8 cellular contexts compared by ENCODE assay signal in the genomic region with DNA sequence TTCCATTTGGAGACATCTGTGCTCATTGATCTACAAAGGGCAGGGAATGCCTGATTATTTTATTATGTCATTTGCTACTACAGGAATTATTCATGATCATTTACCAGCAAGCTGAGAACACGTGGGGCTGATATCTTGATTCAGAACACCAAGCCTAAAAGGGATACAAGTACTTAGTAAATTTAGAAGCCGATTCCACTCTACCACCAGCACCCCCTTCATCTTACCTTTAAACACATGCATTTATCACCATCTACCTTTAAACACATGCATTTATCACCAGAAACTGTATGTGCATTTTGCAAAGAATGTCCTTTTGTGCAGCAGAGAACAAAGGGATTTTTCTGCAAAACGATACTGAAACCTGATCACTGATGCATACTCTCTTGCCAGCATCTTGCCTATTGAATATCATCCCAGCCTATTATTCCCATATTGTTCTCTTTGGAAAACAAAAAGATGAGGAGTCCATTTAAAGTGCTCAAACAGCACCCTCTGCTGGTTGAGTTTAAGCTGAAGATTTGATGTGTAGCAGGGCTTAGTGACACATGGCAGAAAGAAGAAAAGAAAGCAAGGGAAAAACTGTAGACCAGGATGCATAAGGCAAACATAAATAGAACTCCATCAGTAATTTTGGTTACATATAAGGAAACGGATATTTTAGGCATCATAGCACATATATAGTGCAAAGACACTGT.
A peak's percentile ranks its signal among the peaks of the same experiment; 100 is the strongest.
DNase-seq lines count a peak whose midpoint lies in the region; ATAC-seq, FAIRE-seq and TF ChIP-seq lines count a peak whose summit lies in the region.

No MANE protein-coding gene starts in this region.

- peaks cover 2% of the 10 kb centered on the region for H3K9me3 Mint-ChIP-seq in astrocyte (ENCODE audit: unreplicated experiment)

- intact Hi-C loops in HCT116 (cut with micrococcal nuclease), result loop anchor here (1.0 to 10.0 kb wide), 6 partner anchors 68 to 1188 kb away; partner anchors contain the start of gene BTG1
- intact Hi-C loops in PC-3 (cut with micrococcal nuclease), result loop anchor here (1.0 to 10.0 kb wide), 9 partner anchors 63 to 1208 kb away; no protein-coding TSS in a partner anchor

- no peaks in the 10 kb centered on the region for H3K36me3 Mint-ChIP-seq in astrocyte (ENCODE audit: low read depth, unreplicated experiment)

- no peaks in the 10 kb centered on the region for H3K27me3 Mint-ChIP-seq in astrocyte (ENCODE audit: low read depth, unreplicated experiment)

- TF ChIP-seq POLR2A in A549 (IDR thresholded peaks at IDR 0.05; ENCODE audit: low read length) (no peak), HCT116 (IDR thresholded peaks at IDR 0.05; ENCODE audit: borderline replicate concordance, extremely low read depth, insufficient read depth, insufficient read length) (no peak)

- 5% methylated on average over 4 of the region's 4 CpGs for WGBS in A549 (ENCODE audit: missing lambda C conversion rate)

- ATAC-seq in A549 (peak; percentile 78 to 91), HCT116 (peak; percentile 72), PC-3 (peak; percentile 68)

- DNase-seq in A549 (ENCODE audit: low read depth in 1 of 2, low spot score in 1 of 2), result peak; percentile 57 to 88
- DNase-seq in GM06990 (ENCODE audit: extremely low read depth, insufficient read length), result peak; percentile 70
- DNase-seq in HCT116 (ENCODE audit: low read depth, low spot score), result peak; percentile 75
- DNase-seq in LoVo (ENCODE audit: low spot score), result peak; percentile 82
- peak; percentile 91 for DNase-seq in PC-3
- peak; percentile 55 for DNase-seq in astrocyte (ENCODE audit: low read depth)
- DNase-seq in right atrium auricular region (ENCODE audit: low spot score), result peak; percentile 73
- peak; percentile 85 for DNase-seq in retina

- H3K27me3 ChIP-seq in GM06990 (replicated peaks; ENCODE audit: control insufficient read depth, insufficient read depth, low read length), result no peaks in the 10 kb centered on the region
- H3K27me3 ChIP-seq in HCT116 (ENCODE audit: insufficient read depth, low read length), result no peaks in the 10 kb centered on the region
- no peaks in the 10 kb centered on the region for H3K27me3 ChIP-seq in PC-3 (ENCODE audit: low read length)
- no peaks in the 10 kb centered on the region for H3K27me3 ChIP-seq in astrocyte (ENCODE audit: insufficient read depth, low read length)
- H3K27me3 ChIP-seq in right atrium auricular region, result no peaks in the 10 kb centered on the region

- no peak for TF ChIP-seq EP300 in A549 (IDR thresholded peaks at IDR 0.05)

- H3K4me3 ChIP-seq in A549, result no peak overlapping the region
- H3K4me3 ChIP-seq in GM06990 (replicated peaks; ENCODE audit: low read depth, low read length), result no peak overlapping the region
- no peak overlapping the region for H3K4me3 ChIP-seq in HCT116 (replicated peaks in 1 of 2; ENCODE audit: low read depth in 1 of 2, low read length in 2 of 2)
- H3K4me3 ChIP-seq in PC-3 (ENCODE audit: low read length), result no peak overlapping the region
- no peak overlapping the region for H3K4me3 ChIP-seq in astrocyte (ENCODE audit: insufficient read depth, low read depth, low read length)
- H3K4me3 ChIP-seq in right atrium auricular region, result no peak overlapping the region

- CTCF ChIA-PET in A549 (lab: Yijun Ruan, JAX), result interaction anchor here (0.6 to 4.5 kb wide), 31 partner anchors 9 to 1188 kb away, joined by 3 to 35 read pairs (median 4); partner anchors contain the start of gene BTG1
- CTCF ChIA-PET in HCT116 (lab: Charles Lee), result interaction anchor here (0.6 to 2.3 kb wide), 7 partner anchors 13 to 1188 kb away, joined by 3 to 14 read pairs (median 3); no protein-coding TSS in a partner anchor
- CTCF ChIA-PET in PC-3 (lab: Charles Lee), result interaction anchor here (0.9 to 1.0 kb wide), 2 partner anchors 1188 to 1189 kb away, joined by 4 to 8 read pairs; no protein-coding TSS in a partner anchor

- no peaks in the 10 kb centered on the region for H3K9me2 ChIP-seq in HCT116 (ENCODE audit: insufficient read depth)
- H3K9me2 ChIP-seq in PC-3 (replicated peaks; ENCODE audit: low read length), result no peaks in the 10 kb centered on the region

- H3K9me3 ChIP-seq in A549, result peaks cover 17% of the 10 kb centered on the region
- no peaks in the 10 kb centered on the region for H3K9me3 ChIP-seq in HCT116 (ENCODE audit: control insufficient read depth in 1 of 2, insufficient read depth in 1 of 2, low read depth in 1 of 2, low read length in 2 of 2)
- H3K9me3 ChIP-seq in PC-3 (ENCODE audit: low read length), result no peaks in the 10 kb centered on the region
- H3K9me3 ChIP-seq in astrocyte (ENCODE audit: insufficient read depth, low read depth, low read length), result no peaks in the 10 kb centered on the region
- H3K9me3 ChIP-seq in right atrium auricular region, result peaks cover 0 to 4% of the 10 kb centered on the region in 2 donors

- RAD21 ChIA-PET in HCT116 (lab: Charles Lee; ENCODE audit: low non-redundant PET in 1 of 2, low total read pairs in 2 of 2, uncharacterized antibody in 2 of 2, unreplicated experiment in 2 of 2), result interaction anchor here in 1 of 2 experiments (1.4 kb wide), 1 partner anchor 1188 kb away, joined by 3 read pairs; no protein-coding TSS in a partner anchor

- H3K9ac ChIP-seq in HCT116 (ENCODE audit: low read length) (no peak overlapping the region), PC-3 (ENCODE audit: low read length) (no peak overlapping the region), astrocyte (ENCODE audit: low read length) (no peak overlapping the region)

- TF ChIP-seq CTCF in A549 (IDR thresholded peaks at IDR 0.05), result peak; percentile 97
- peak; percentile 53 for TF ChIP-seq CTCF in GM06990 (IDR thresholded peaks at IDR 0.05; ENCODE audit: insufficient read depth, low read length, poor library complexity, severe bottlenecking)
- peak; percentile 58 to 86 (median 81); a peak in 5 of 6 replicates for TF ChIP-seq CTCF in HCT116 (IDR thresholded peaks at IDR 0.05 in 2 of 3, conservative IDR thresholded peaks at IDR 0.05 in 1 of 3; ENCODE audit: borderline replicate concordance in 1 of 3, insufficient read depth in 1 of 3, low read depth in 2 of 3, low read length in 2 of 3)
- TF ChIP-seq CTCF in PC-3 (conservative IDR thresholded peaks at IDR 0.05; ENCODE audit: low read depth, low read length), result peak; percentile 91
- peak; percentile 79 for TF ChIP-seq CTCF in astrocyte (IDR thresholded peaks at IDR 0.05; ENCODE audit: insufficient read depth, low read depth, low read length)
- peak; percentile 64 to 83 for TF ChIP-seq CTCF in right atrium auricular region (IDR thresholded peaks at IDR 0.05)

- BruUV-seq in HCT116 (replicated peaks; lab: Mats Ljungman, UMichigan), result no TSS peak
- BruUV-seq in PC-3 (replicated peaks; lab: Mats Ljungman, UMichigan), result no TSS peak

- H3K79me2 ChIP-seq in HCT116 (ENCODE audit: insufficient read depth, low read length) (no peaks in the 10 kb centered on the region), PC-3 (ENCODE audit: low read length) (no peaks in the 10 kb centered on the region), astrocyte (ENCODE audit: insufficient read depth, low read length) (no peaks in the 10 kb centered on the region)

- H3K4me1 ChIP-seq in A549 (peaks cover 17% of the 10 kb centered on the region), HCT116 (ENCODE audit: control insufficient read depth in 1 of 2, insufficient read depth in 2 of 2, low read length in 2 of 2) (no peaks in the 10 kb centered on the region), PC-3 (ENCODE audit: insufficient read depth, low read length) (peaks cover 16% of the 10 kb centered on the region), astrocyte (ENCODE audit: insufficient read depth, low read length) (no peaks in the 10 kb centered on the region), right atrium auricular region (peaks cover 0 to 11% of the 10 kb centered on the region in 2 donors)

- no peaks in the 10 kb centered on the region for H3F3A ChIP-seq in PC-3 (ENCODE audit: low read length, unreplicated experiment)

- H3K4me3 Mint-ChIP-seq in astrocyte (ENCODE audit: unreplicated experiment), result no peak overlapping the region

- peak overlapping the region; percentile 49 to 66 for H3K27ac ChIP-seq in A549
- no peak overlapping the region for H3K27ac ChIP-seq in HCT116 (ENCODE audit: low read depth, low read length)
- no peak overlapping the region for H3K27ac ChIP-seq in PC-3 (ENCODE audit: low read length)
- H3K27ac ChIP-seq in astrocyte (ENCODE audit: low read depth, low read length), result no peak overlapping the region
- H3K27ac ChIP-seq in right atrium auricular region, result peak overlapping the region in 1 of 2 donors; percentile 40

- H3K4me1 Mint-ChIP-seq in astrocyte (ENCODE audit: low read depth, unreplicated experiment), result peaks cover 7% of the 10 kb centered on the region

- TF ChIP-seq RAD21 in A549 (conservative IDR thresholded peaks at IDR 0.05 in 1 of 2, IDR thresholded peaks at IDR 0.05 in 1 of 2) (peak; percentile 94 to 97), HCT116 (IDR thresholded peaks at IDR 0.05; ENCODE audit: low read depth) (peak; percentile 92)

- H3K27ac Mint-ChIP-seq in astrocyte (ENCODE audit: unreplicated experiment), result no peak overlapping the region

- peak overlapping the region; percentile 32 for H3K4me2 ChIP-seq in A549
- H3K4me2 ChIP-seq in HCT116 (ENCODE audit: low read length), result no peak overlapping the region
- H3K4me2 ChIP-seq in PC-3 (ENCODE audit: low read length), result no peak overlapping the region
- peak overlapping the region; percentile 7 for H3K4me2 ChIP-seq in astrocyte (ENCODE audit: low read length)

- H4K20me1 ChIP-seq in HCT116 (ENCODE audit: insufficient read depth) (no peaks in the 10 kb centered on the region), PC-3 (ENCODE audit: low read length) (no peaks in the 10 kb centered on the region), astrocyte (ENCODE audit: insufficient read depth, low read length) (no peaks in the 10 kb centered on the region)

- POLR2A ChIA-PET in A549 (lab: Yijun Ruan, JAX), result interaction anchor here (2.9 kb wide), 1 partner anchor 425 kb away, joined by 42 read pairs; the partner anchor contains the start of gene BTG1
- POLR2A ChIA-PET in HCT116 (lab: Charles Lee), result interaction anchor here (0.6 to 1.4 kb wide), 2 partner anchors 425 to 426 kb away, joined by 3 to 5 read pairs; partner anchors contain the start of gene BTG1
- POLR2A ChIA-PET in PC-3 (lab: Charles Lee; ENCODE audit: unreplicated experiment), result interaction anchor here (0.6 to 2.1 kb wide), 3 partner anchors 26 to 990 kb away, joined by 4 to 16 read pairs (median 11); partner anchors contain the start of gene BTG1

- H3K36me3 ChIP-seq in GM06990 (ENCODE audit: control insufficient read depth, insufficient read depth, low read length) (peaks cover 2% of the 10 kb centered on the region; the same call in 1 of the 2 replicates), HCT116 (ENCODE audit: control insufficient read depth in 1 of 2, insufficient read depth in 2 of 2, low read length in 2 of 2) (no peaks in the 10 kb centered on the region), PC-3 (ENCODE audit: low read depth, low read length) (no peaks in the 10 kb centered on the region), astrocyte (ENCODE audit: insufficient read depth, low read length) (no peaks in the 10 kb centered on the region), right atrium auricular region (no peaks in the 10 kb centered on the region)

- FAIRE-seq in A549 (lab: Jason Lieb, UNC), result peak; percentile 32
- peak; percentile 78 for FAIRE-seq in astrocyte (lab: Jason Lieb, UNC)

- H2AFZ ChIP-seq in HCT116 (ENCODE audit: low read depth, low read length, poor library complexity, severe bottlenecking) (no peak overlapping the region), PC-3 (ENCODE audit: low read length) (no peak overlapping the region), astrocyte (ENCODE audit: low read depth, low read length) (no peak overlapping the region)

Comparison
In these comparisons a context has a peak if more than half of its experiments do, and no peak if none do; other contexts are left out.
1. H3K27ac ChIP-seq: peak in A549 (2 of 2); none in HCT116 (single experiment), PC-3 (single experiment) and astrocyte (single experiment).
2. H3K4me2 ChIP-seq: peak in A549 (single experiment) and astrocyte (single experiment); none in HCT116 (single experiment) and PC-3 (single experiment).
3. Of the 6 proteins assayed by ChIP-seq in both A549 and HCT116: peak only in A549: none; only in HCT116: none; in both: CTCF, MAX and RAD21; in neither: 3.
4. Peak in every context shown above with its lines, with median percentiles within 50 percentile points of each other: ATAC-seq, DNase-seq and CTCF ChIP-seq.